ENCODE assay signal across 18 cellular contexts in the genomic region with DNA sequence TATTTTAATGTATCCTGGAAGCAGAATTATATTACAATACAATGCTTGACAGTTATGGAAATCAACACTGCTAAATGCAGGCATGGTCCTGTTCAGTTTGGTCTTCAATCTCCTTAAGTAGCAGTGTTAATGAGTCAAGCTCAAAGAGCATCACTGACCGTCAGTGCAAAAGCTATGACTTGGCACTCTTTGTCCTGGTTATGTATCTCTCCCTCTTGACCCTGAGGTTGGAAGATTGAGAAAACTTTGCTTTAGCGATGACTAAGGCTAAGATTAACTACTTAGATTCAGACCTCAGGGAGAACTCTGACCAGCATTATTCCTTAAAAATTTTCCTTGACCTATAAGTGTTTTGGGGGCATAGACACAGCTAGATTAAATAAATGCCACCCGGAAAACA. TPM values are rescaled to one million over a fixed set of nuclear protein-coding genes. Genes with fewer than 3 reads are reported as not detected.
DNase-seq lines count a peak whose midpoint lies in the region; ATAC-seq and TF ChIP-seq lines count a peak whose summit lies in the region.
"Had no signal": no experiment of that assay in that cellular context is flagged by ENCODE, and none has a peak within 500 bp of the region (broad histone marks: within the 10 kb centered on the region; RNA-seq: fewer than 3 reads in every experiment).

No MANE protein-coding gene starts in this region.

- H3K4me1 ChIP-seq in neutrophil (ENCODE audit: control insufficient read depth in 1 of 2, insufficient read depth in 1 of 2, low read depth in 1 of 2, low read length in 1 of 2) = peaks cover 39 to 40% of the 10 kb centered on the region in 2 experiments
- peaks cover 6% of the 10 kb centered on the region for H3K4me1 ChIP-seq in PC-3 (ENCODE audit: insufficient read depth, low read length)

- no peak overlapping the region for H3K4me2 ChIP-seq in PC-3 (ENCODE audit: low read length)

- no peaks in the 10 kb centered on the region for H3K9me2 ChIP-seq in PC-3 (replicated peaks; ENCODE audit: low read length)

- peaks cover 42% of the 10 kb centered on the region for H3K4me1 Mint-ChIP-seq in CD14-positive monocyte

- H3K79me2 ChIP-seq in PC-3 (ENCODE audit: low read length) = no peaks in the 10 kb centered on the region

- no peaks in the 10 kb centered on the region for H4K20me1 ChIP-seq in PC-3 (ENCODE audit: low read length)

- POLR2A ChIA-PET in PC-3 (lab: Charles Lee; ENCODE audit: unreplicated experiment) = no interaction called here

- no peaks in the 10 kb centered on the region for H3F3A ChIP-seq in PC-3 (ENCODE audit: low read length, unreplicated experiment)

- peaks cover 0 to 4% (median 3%) of the 10 kb centered on the region in 7 donors for H3K9me3 Mint-ChIP-seq in CD14-positive monocyte
- H3K9me3 Mint-ChIP-seq: CD4-positive, alpha-beta T cell had no signal

- H3K36me3 Mint-ChIP-seq in CD14-positive monocyte = peaks cover 60 to 92% of the 10 kb centered on the region in 2 donors

- H3K4me3 ChIP-seq in neutrophil (ENCODE audit: low read depth in 1 of 2, low read length in 1 of 2) = no peak overlapping the region
- no peak overlapping the region for H3K4me3 ChIP-seq in PC-3 (ENCODE audit: low read length)

- H3K27ac ChIP-seq in neutrophil (peak overlapping the region; percentile 58), PC-3 (ENCODE audit: low read length) (no peak overlapping the region)

- no peak for ATAC-seq in HG02642 (IDR thresholded peaks at IDR 0.05; ENCODE audit: poor library complexity, unreplicated experiment)
- no peak for ATAC-seq in PC-3
- ATAC-seq: HCT116, HepG2 had no signal

- peak overlapping the region in 1 of 2 donors; percentile 27 for H3K4me3 Mint-ChIP-seq in CD14-positive monocyte
- H3K4me3 Mint-ChIP-seq: CD4-positive, alpha-beta T cell had no signal

- H3K27me3 ChIP-seq in neutrophil = no peaks in the 10 kb centered on the region
- H3K27me3 ChIP-seq in PC-3 (ENCODE audit: low read length) = no peaks in the 10 kb centered on the region

- no peaks in the 10 kb centered on the region for H3K9me3 ChIP-seq in neutrophil
- no peaks in the 10 kb centered on the region for H3K9me3 ChIP-seq in PC-3 (ENCODE audit: low read length)

- DNase-seq in CD14-positive monocyte (ENCODE audit: low spot score) (peak; percentile 59), HCEC 1CT (peak; percentile 61), amniotic epithelial cell (ENCODE audit: low read depth) (peak; percentile 88), COR-L47 (lab: John Stamatoyannopoulos, UW) (no peak), NCI-H510A treated with DMSO at 0.1 percent for 48 hours (lab: John Stamatoyannopoulos, UW) (no peak), PC-3 (no peak)
- DNase-seq: AML-193; CD4-positive, alpha-beta T cell; Karpas-422; MV-4-11; NCI-H1417 treated with DMSO at 0.1 percent for 48 hours; NCI-H2081; NCI-H69 had no signal

- H3K36me3 ChIP-seq in neutrophil = peaks cover 73% of the 10 kb centered on the region
- H3K36me3 ChIP-seq in PC-3 (ENCODE audit: low read depth, low read length) = no peaks in the 10 kb centered on the region

- no peak for TF ChIP-seq CTCF in CD14-positive monocyte (IDR thresholded peaks at IDR 0.05)
- no peak for TF ChIP-seq CTCF in neutrophil (IDR thresholded peaks at IDR 0.05)
- no peak for TF ChIP-seq CTCF in PC-3 (conservative IDR thresholded peaks at IDR 0.05; ENCODE audit: low read depth, low read length)

- intact Hi-C loops in CD14-positive monocyte (cut with micrococcal nuclease) = no loop called here
- intact Hi-C loops in PC-3 (cut with micrococcal nuclease) = no loop called here

- no peak overlapping the region for H3K9ac ChIP-seq in PC-3 (ENCODE audit: low read length)

- CTCF ChIA-PET in PC-3 (lab: Charles Lee) = no interaction called here

- BruUV-seq in PC-3 (replicated peaks; lab: Mats Ljungman, UMichigan) = no TSS peak

- peak overlapping the region; percentile 90 to 98 (median 95) for H3K27ac Mint-ChIP-seq in CD14-positive monocyte
- H3K27ac Mint-ChIP-seq: CD4-positive, alpha-beta T cell had no signal

- H3K27me3 Mint-ChIP-seq in CD14-positive monocyte (ENCODE audit: low read depth in 3 of 3) = peaks cover 0 to 2% (median 0%) of the 10 kb centered on the region in 3 donors
- H3K27me3 Mint-ChIP-seq: CD4-positive, alpha-beta T cell had no signal

- H2AFZ ChIP-seq in PC-3 (ENCODE audit: low read length) = no peak overlapping the region

RNA-seq across cellular contexts. Expression of gene CLEC7A, which starts 10.9 kb away (rescaled TPM):
- polyA plus RNA-seq in CD14-positive monocyte = 100 to 1,000 TPM; 235 to 304 TPM
- total RNA-seq in PC-3 (2014; rRNA removed) = 0.40 TPM in 1 of 2 replicates, not detected in the other
- total RNA-seq: Daoy, HepG2 had no signal
- polyA plus RNA-seq: HepG2 had no signal

RNA-seq across cellular contexts. Expression of gene CLEC1A, which starts 20.3 kb away (rescaled TPM):
- polyA plus RNA-seq in CD14-positive monocyte = 1 to 10 TPM in 1 of 2 donors, under 1 TPM in 1; 0.90 to 1.1 TPM
- not detected in 2 replicates for total RNA-seq in PC-3 (2014; rRNA removed)
- total RNA-seq: CD4-positive, alpha-beta T cell; HepG2 had no signal
- polyA plus RNA-seq: HepG2 had no signal

RNA-seq across cellular contexts. Expression of gene OLR1, which starts 52.9 kb away (rescaled TPM):
- under 1 TPM; 0.88 to 0.99 TPM for polyA plus RNA-seq in CD14-positive monocyte
- 0.80 TPM in 1 of 2 replicates, not detected in the other for total RNA-seq in PC-3 (2014; rRNA removed)
- total RNA-seq: CD4-positive, alpha-beta T cell; HepG2 had no signal
- polyA plus RNA-seq: HepG2 had no signal

RNA-seq across cellular contexts. Expression of gene TMEM52B, which starts 59.8 kb away (rescaled TPM):
- polyA plus RNA-seq in CD14-positive monocyte = under 1 TPM; 0.54 to 0.58 TPM
- not detected in 2 replicates for total RNA-seq in PC-3 (2014; rRNA removed)
- total RNA-seq: CD4-positive, alpha-beta T cell; HepG2 had no signal
- polyA plus RNA-seq: HepG2 had no signal

Comparison
In these comparisons a context has a peak if more than half of its experiments do, and no peak if none do; other contexts are left out.
1. DNase-seq: peak in CD14-positive monocyte (single experiment), HCEC 1CT (single experiment) and amniotic epithelial cell (single experiment); none in COR-L47 (single experiment), NCI-H510A treated with DMSO at 0.1 percent for 48 hours (single experiment) and PC-3 (single experiment).